In the genomic region with DNA sequence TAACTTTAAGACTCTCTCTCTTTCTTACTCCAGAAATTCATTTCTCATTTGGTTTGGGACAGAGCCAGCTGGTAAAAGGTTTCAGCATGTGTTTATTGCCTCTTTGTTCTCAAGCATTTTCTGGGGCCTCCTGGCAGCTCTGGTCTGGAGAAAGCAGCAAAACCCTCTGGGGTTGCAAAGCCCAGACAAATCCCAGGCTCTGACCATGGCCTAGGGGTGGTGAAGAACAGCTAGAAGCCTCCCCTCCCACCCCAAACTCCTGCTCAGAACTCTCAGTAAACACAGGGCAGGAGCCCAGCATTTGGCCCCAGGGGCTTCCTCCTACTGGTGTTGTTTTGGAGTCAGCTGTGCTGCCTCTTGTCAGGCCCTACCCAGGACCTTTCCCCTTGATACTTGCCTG, we compare ENCODE assay signal across 12 cellular contexts.
A peak's percentile ranks its signal among the peaks of the same experiment; 100 is the strongest.
DNase-seq lines count a peak whose midpoint lies in the region; ATAC-seq and TF ChIP-seq lines count a peak whose summit lies in the region.
"Had no signal": no experiment of that assay in that cellular context is flagged by ENCODE, and none has a peak within 500 bp of the region (broad histone marks: within the 10 kb centered on the region; RNA-seq: fewer than 3 reads in every experiment).

No MANE protein-coding gene starts in this region.

- H2BK15ac ChIP-seq in neuronal stem cell (ENCODE audit: low read length) = no peak overlapping the region

- no peaks in the 10 kb centered on the region for H4K20me1 ChIP-seq in PC-9 (ENCODE audit: insufficient read depth)

- H3K79me2 ChIP-seq in PC-9 (ENCODE audit: low read depth) = no peaks in the 10 kb centered on the region

- peak overlapping the region; percentile 54 for H3K4me2 ChIP-seq in PC-9
- H3K4me2 ChIP-seq in neuronal stem cell (ENCODE audit: insufficient read depth, low read length, poor library complexity, severe bottlenecking) = no peak overlapping the region

- no peaks in the 10 kb centered on the region for H3K79me1 ChIP-seq in neuronal stem cell (ENCODE audit: low read depth, low read length)

- no peak for TF ChIP-seq EP300 in esophagus muscularis mucosa (IDR thresholded peaks at IDR 0.05)

- no peak overlapping the region for H4K91ac ChIP-seq in neuronal stem cell (ENCODE audit: low read depth, low read length, poor library complexity)

- H3K27me3 ChIP-seq in PC-9 (ENCODE audit: insufficient read depth, low read depth) (no peaks in the 10 kb centered on the region), esophagus muscularis mucosa (no peaks in the 10 kb centered on the region), neuronal stem cell (ENCODE audit: control insufficient read depth in 3 of 3, insufficient read depth in 3 of 3, low read depth in 1 of 3, low read length in 3 of 3) (no peaks in the 10 kb centered on the region)

- no peak overlapping the region for H2BK12ac ChIP-seq in neuronal stem cell (ENCODE audit: low read length)

- no peaks in the 10 kb centered on the region for H3K9me3 Mint-ChIP-seq in activated CD4-positive, alpha-beta memory T cell treated with anti-CD3 and anti-CD28 coated beads for 36 hours
- H3K9me3 Mint-ChIP-seq: activated naive CD4-positive, alpha-beta T cell treated with anti-CD3 and anti-CD28 coated beads, Interleukin-2, amount 50 U/mL, for 24 hours; immature natural killer cell had no signal

- CTCF ChIA-PET in AG04449 (lab: Yijun Ruan, JAX) (interaction anchor here (0.8 to 1.5 kb wide), 4 partner anchors 13 to 20 kb away, joined by 3 to 6 read pairs (median 4); no protein-coding TSS in a partner anchor), PC-9 (lab: Charles Lee) (no interaction called here)
- CTCF ChIA-PET in activated CD4-positive, alpha-beta memory T cell treated with anti-CD3 and anti-CD28 coated beads for 36 hours (lab: Charles Lee) = no interaction called here

- H3K9me3 ChIP-seq in PC-9 (ENCODE audit: insufficient read depth, low read depth) (no peaks in the 10 kb centered on the region), esophagus muscularis mucosa (no peaks in the 10 kb centered on the region), neuronal stem cell (replicated peaks in 1 of 2; ENCODE audit: control insufficient read depth in 2 of 2, insufficient read depth in 1 of 2, low read depth in 1 of 2, low read length in 2 of 2) (peaks cover 0 to under 1% of the 10 kb centered on the region in 2 donors)

- H3K27me3 Mint-ChIP-seq in activated CD4-positive, alpha-beta memory T cell treated with anti-CD3 and anti-CD28 coated beads for 36 hours = no peaks in the 10 kb centered on the region
- H3K27me3 Mint-ChIP-seq: activated naive CD4-positive, alpha-beta T cell treated with anti-CD3 and anti-CD28 coated beads, Interleukin-2, amount 50 U/mL, for 24 hours; B cell had no signal

- no peak for TF ChIP-seq CTCF in AG04449 (IDR thresholded peaks at IDR 0.05; ENCODE audit: insufficient read depth, low read length, missing control alignments)
- TF ChIP-seq CTCF in PC-9 (conservative IDR thresholded peaks at IDR 0.05) = no peak
- TF ChIP-seq CTCF in esophagus muscularis mucosa (IDR thresholded peaks at IDR 0.05) = no peak

- H3K9me2 ChIP-seq in PC-9 (ENCODE audit: insufficient read depth) = no peaks in the 10 kb centered on the region

- H2AFZ ChIP-seq in PC-9 (0 out of 2 replicates have a peak overlapping the region, but pooled peaks have one; percentile 55), neuronal stem cell (ENCODE audit: low read length) (peak overlapping the region; percentile 53)

- H3K4me3 ChIP-seq in AG04449 (ENCODE audit: low read depth, low read length) (no peak overlapping the region), PC-9 (no peak overlapping the region), esophagus muscularis mucosa (no peak overlapping the region), neuronal stem cell (ENCODE audit: low read length in 2 of 2) (no peak overlapping the region)

- TF ChIP-seq POLR2A in esophagus muscularis mucosa (IDR thresholded peaks at IDR 0.05; ENCODE audit: low read depth) = no peak

- no peaks in the 10 kb centered on the region for H3F3A ChIP-seq in PC-9 (ENCODE audit: insufficient read depth, low read depth)

- H3K9ac ChIP-seq in neuronal stem cell (ENCODE audit: low read depth, low read length, poor library complexity) = no peak overlapping the region

- no peak overlapping the region for H3K4ac ChIP-seq in neuronal stem cell (ENCODE audit: low read length)

- no peaks in the 10 kb centered on the region for H3K36me3 Mint-ChIP-seq in activated CD4-positive, alpha-beta memory T cell treated with anti-CD3 and anti-CD28 coated beads for 36 hours
- H3K36me3 Mint-ChIP-seq: activated naive CD4-positive, alpha-beta T cell treated with anti-CD3 and anti-CD28 coated beads, Interleukin-2, amount 50 U/mL, for 24 hours; immature natural killer cell had no signal

- no TSS peak for BruUV-seq in PC-9 (replicated peaks; lab: Mats Ljungman, UMichigan)

- POLR2A ChIA-PET in AG04449 (lab: Yijun Ruan, JAX) = no interaction called here
- POLR2A ChIA-PET in PC-9 (lab: Charles Lee; ENCODE audit: unreplicated experiment) = interaction anchor here (0.7 to 0.8 kb wide), 2 partner anchors 154 to 187 kb away, joined by 4 to 9 read pairs; no protein-coding TSS in a partner anchor
- POLR2A ChIA-PET in activated CD4-positive, alpha-beta memory T cell treated with anti-CD3 and anti-CD28 coated beads for 36 hours (lab: Charles Lee) = no interaction called here

- H2AK5ac ChIP-seq in neuronal stem cell (ENCODE audit: low read depth, low read length) = peak overlapping the region; percentile 40

- no peak overlapping the region for H3K4me3 Mint-ChIP-seq in activated CD4-positive, alpha-beta memory T cell treated with anti-CD3 and anti-CD28 coated beads for 36 hours
- H3K4me3 Mint-ChIP-seq: activated naive CD4-positive, alpha-beta T cell treated with anti-CD3 and anti-CD28 coated beads, Interleukin-2, amount 50 U/mL, for 24 hours; B cell; immature natural killer cell had no signal

- H3K27ac ChIP-seq in PC-9 (peak overlapping the region; percentile 51), esophagus muscularis mucosa (replicated peaks in 1 of 4) (peak overlapping the region; percentile 66 to 80 (median 73)), neuronal stem cell (replicated peaks; ENCODE audit: low read length) (no peak overlapping the region)

- no peak overlapping the region for H3K23ac ChIP-seq in neuronal stem cell (ENCODE audit: low read depth, low read length, poor library complexity)

- peak overlapping the region; percentile 27 for H3K18ac ChIP-seq in neuronal stem cell (ENCODE audit: low read length)

- no peak overlapping the region for H4K8ac ChIP-seq in neuronal stem cell (ENCODE audit: low read depth, low read length)

- H3K36me3 ChIP-seq in PC-9 (ENCODE audit: low read depth) = no peaks in the 10 kb centered on the region
- no peaks in the 10 kb centered on the region for H3K36me3 ChIP-seq in esophagus muscularis mucosa
- H3K36me3 ChIP-seq in neuronal stem cell (replicated peaks in 1 of 2; ENCODE audit: control insufficient read depth in 2 of 2, insufficient read depth in 2 of 2, low read length in 2 of 2) = no peaks in the 10 kb centered on the region

- H3K4me1 Mint-ChIP-seq in activated CD4-positive, alpha-beta memory T cell treated with anti-CD3 and anti-CD28 coated beads for 36 hours (ENCODE audit: low read depth) = no peaks in the 10 kb centered on the region
- H3K4me1 Mint-ChIP-seq: activated naive CD4-positive, alpha-beta T cell treated with anti-CD3 and anti-CD28 coated beads, Interleukin-2, amount 50 U/mL, for 24 hours; B cell; immature natural killer cell had no signal

- H3K4me1 ChIP-seq in PC-9 (replicated peaks; ENCODE audit: insufficient read depth) (peaks cover 15% of the 10 kb centered on the region), esophagus muscularis mucosa (peaks cover 18 to 37% (median 28%) of the 10 kb centered on the region in 4 donors), neuronal stem cell (ENCODE audit: control insufficient read depth in 2 of 2, insufficient read depth in 1 of 2, low read depth in 1 of 2, low read length in 2 of 2) (peaks cover 0 to 3% of the 10 kb centered on the region in 2 donors)

- H2BK5ac ChIP-seq in neuronal stem cell (ENCODE audit: low read length) = no peak overlapping the region

- no peak overlapping the region for H3K14ac ChIP-seq in neuronal stem cell (ENCODE audit: low read length)

- intact Hi-C loops in PC-9 (cut with micrococcal nuclease; ENCODE audit: unreplicated experiment) (loop anchor here (10.0 kb wide), 1 partner anchor 725 kb away; no protein-coding TSS in a partner anchor), esophagus muscularis mucosa (cut with DNase I) (no loop called here)
- intact Hi-C loops in activated CD4-positive, alpha-beta memory T cell treated with anti-CD3 and anti-CD28 coated beads for 36 hours (cut with micrococcal nuclease) = no loop called here

- DNase-seq in AG04449 (ENCODE audit: low read depth, low spot score) (peak; percentile 19), PC-9 (peak in 1 of 2 experiments; percentile 54), esophagus muscularis mucosa (ENCODE audit: extremely low spot score) (no peak), neuronal stem cell (ENCODE audit: low spot score) (no peak), NCI-H1436 (lab: John Stamatoyannopoulos, UW) (no peak)
- no peak for DNase-seq in activated CD4-positive, alpha-beta memory T cell treated with anti-CD3 and anti-CD28 coated beads for 36 hours
- DNase-seq: immature natural killer cell, T-helper 2 cell had no signal

- no peak for ATAC-seq in GM21619 (IDR thresholded peaks at IDR 0.05; ENCODE audit: unreplicated experiment)
- no peak for ATAC-seq in GM18868 (IDR thresholded peaks at IDR 0.05; ENCODE audit: unreplicated experiment)

- H2BK120ac ChIP-seq in neuronal stem cell (ENCODE audit: low read depth, low read length) = no peak overlapping the region

- no peak overlapping the region for H3K27ac Mint-ChIP-seq in activated CD4-positive, alpha-beta memory T cell treated with anti-CD3 and anti-CD28 coated beads for 36 hours
- H3K27ac Mint-ChIP-seq: activated naive CD4-positive, alpha-beta T cell treated with anti-CD3 and anti-CD28 coated beads, Interleukin-2, amount 50 U/mL, for 24 hours; B cell; immature natural killer cell had no signal
